In the genomic region with DNA sequence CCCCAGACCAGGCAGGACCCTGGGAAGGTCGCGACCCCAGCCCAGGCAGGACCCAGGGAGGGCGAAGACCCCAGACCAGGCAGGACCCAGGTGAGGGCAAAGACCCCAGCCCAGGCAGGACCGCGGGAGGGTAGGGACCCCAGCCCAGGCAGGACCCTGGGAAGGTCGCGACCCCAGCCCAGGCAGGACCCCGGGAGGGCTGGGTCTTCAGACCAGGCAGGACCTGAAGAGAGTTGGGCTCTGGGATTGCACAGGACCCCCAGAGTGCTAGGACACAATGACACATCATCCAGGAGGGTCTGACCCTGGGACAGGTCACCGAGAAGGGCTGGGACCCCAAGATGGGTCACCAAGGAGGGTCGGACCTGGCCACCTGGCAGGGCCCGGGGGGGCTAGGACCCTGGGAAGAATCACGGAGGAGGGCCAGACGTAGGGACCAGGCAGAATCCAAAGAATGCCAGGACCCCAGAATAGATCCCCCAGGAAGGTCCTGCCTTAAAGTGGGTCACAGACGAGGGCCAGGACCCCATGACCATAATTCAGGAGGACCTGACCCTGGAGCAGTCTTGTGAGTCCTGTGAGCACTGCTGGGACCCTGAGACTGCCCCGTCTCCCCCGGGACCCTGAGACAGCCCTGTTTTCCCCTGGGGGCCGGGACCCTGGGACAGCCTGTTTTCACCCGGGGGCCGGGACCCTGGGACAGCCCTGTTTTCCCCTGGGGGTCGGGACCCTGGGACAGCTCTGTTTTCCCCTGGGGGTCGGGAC, we compare ENCODE assay signal across 2 cellular contexts.
TF ChIP-seq lines count a peak whose summit lies in the region.

No MANE protein-coding gene starts in this region.

TF ChIP-seq in HEK293, 187 proteins besides CTCF, POLR2A, EP300 and RAD21:
- TF ChIP-seq GLIS1 (tag by site-specific recombination; IDR thresholded peaks at IDR 0.05) (peak; percentile 47; the same call in 1 of the 2 replicates), BCL11B (tag by site-specific recombination; IDR thresholded peaks at IDR 0.05; ENCODE audit: low read depth) (0 out of 2 replicates have a peak, but pooled peaks have one; percentile 19), ZNF335 (tag by site-specific recombination; conservative IDR thresholded peaks at IDR 0.05) (peak; percentile 52), ZNF132 (tag by site-specific recombination; IDR thresholded peaks at IDR 0.05; ENCODE audit: borderline replicate concordance) (no peak), ZNF488 (tag by site-specific recombination; IDR thresholded peaks at IDR 0.05) (no peak), GLIS2 (tag by site-specific recombination; IDR thresholded peaks at IDR 0.05) (peak; percentile 65), ZNF626 (tag by site-specific recombination; IDR thresholded peaks at IDR 0.05) (no peak)

TF ChIP-seq in K562, 482 proteins besides CTCF, POLR2A, EP300 and RAD21:
- TF ChIP-seq DACH1 (IDR thresholded peaks at IDR 0.05; ENCODE audit: partially characterized antibody) (no peak), ZBTB7A (IDR thresholded peaks at IDR 0.05; ENCODE audit: borderline replicate concordance, control insufficient read depth, low read depth, low read length) (peak; percentile 40; the same call in 1 of the 2 replicates)
